8 cellular contexts compared by ENCODE assay signal in genomic region chr17:57892146-57892819, GRCh38. TPM values are rescaled to one million over a fixed set of nuclear protein-coding genes. Genes with fewer than 3 reads are reported as not detected.
DNase-seq lines count a peak whose midpoint lies in the region; ATAC-seq and TF ChIP-seq lines count a peak whose summit lies in the region.

No MANE protein-coding gene starts in this region.

- no peak overlapping the region for H2AFZ ChIP-seq in SK-N-SH (ENCODE audit: low read depth)

- peak overlapping the region; percentile 55 for H3K4me2 ChIP-seq in SK-N-SH

- CTCF ChIA-PET in SK-N-SH (lab: Yijun Ruan, JAX): interaction anchor here (0.8 to 8.6 kb wide), 37 partner anchors 9 to 413 kb away, joined by 3 to 162 read pairs (median 8); partner anchors contain the start of genes CUEDC1, MRPS23 and SRSF1
- CTCF ChIA-PET in activated naive CD4-positive, alpha-beta T cell treated with anti-CD3 and anti-CD28 coated beads, Interleukin-2, amount 10 ng/mL, durations not matched to agents 7 days and 5 days (lab: Charles Lee): interaction anchor here (0.7 to 3.8 kb wide), 24 partner anchors 9 to 192 kb away, joined by 3 to 26 read pairs (median 5); partner anchors contain the start of genes CUEDC1 and SRSF1

- H3F3A ChIP-seq in SK-N-SH (replicated peaks; ENCODE audit: insufficient read depth): peaks cover 53% of the 10 kb centered on the region

- peaks cover 54% of the 10 kb centered on the region for H3K27me3 Mint-ChIP-seq in activated naive CD4-positive, alpha-beta T cell treated with anti-CD3 and anti-CD28 coated beads, Interleukin-2, amount 10 ng/mL, durations not matched to agents 7 days and 5 days

- peak; percentile 86 for DNase-seq in GM10266 (ENCODE audit: extremely low spot score)
- DNase-seq in Kasumi-1 (lab: John Stamatoyannopoulos, UW): peak; percentile 75 to 82
- DNase-seq in SK-N-SH: peak; percentile 92
- peak; percentile 84 for DNase-seq in activated naive CD4-positive, alpha-beta T cell treated with anti-CD3 and anti-CD28 coated beads, Interleukin-2, amount 10 ng/mL, durations not matched to agents 7 days and 5 days
- peak; percentile 86 for DNase-seq in germinal center (ENCODE audit: low spot score)
- peak; percentile 76 for DNase-seq in omental fat pad (ENCODE audit: low spot score)
- DNase-seq in substantia nigra (lab: John Stamatoyannopoulos, UW): peak in 48 of 49 donors; percentile 26 to 87 (median 74)

- H3K4me3 Mint-ChIP-seq in activated naive CD4-positive, alpha-beta T cell treated with anti-CD3 and anti-CD28 coated beads, Interleukin-2, amount 10 ng/mL, durations not matched to agents 7 days and 5 days: no peak overlapping the region

- 40% methylated on average over 6 of the region's 6 CpGs for WGBS in SK-N-SH (ENCODE audit: low lambda C conversion rate)

- ATAC-seq in omental fat pad (ENCODE audit: low FRiP score) (no peak), GM18502 (IDR thresholded peaks at IDR 0.05; ENCODE audit: poor library complexity, unreplicated experiment) (no peak)

- peak overlapping the region in 1 of 2 experiments; percentile 21; a peak in 1 of 4 replicates for H3K4me3 ChIP-seq in SK-N-SH (ENCODE audit: low read depth in 2 of 2, low read length in 1 of 2)

- peak overlapping the region; percentile 64 for H3K9ac ChIP-seq in SK-N-SH

- peak overlapping the region; percentile 44 to 96 for H3K27ac ChIP-seq in SK-N-SH (ENCODE audit: low read depth in 2 of 2, low read length in 1 of 2)
- peak overlapping the region; percentile 96 for H3K27ac ChIP-seq in substantia nigra (ENCODE audit: low read depth, low read length, poor library complexity, severe bottlenecking)

- no peak for TF ChIP-seq EP300 in SK-N-SH (IDR thresholded peaks at IDR 0.05; ENCODE audit: borderline replicate concordance in 1 of 2, low read depth in 1 of 2, low read length in 1 of 2)

- H3K36me3 ChIP-seq in SK-N-SH (replicated peaks in 1 of 2; ENCODE audit: control insufficient read depth in 1 of 2, insufficient read depth in 2 of 2, low read length in 1 of 2): no peaks in the 10 kb centered on the region

- peaks cover 7% of the 10 kb centered on the region for H3K4me1 Mint-ChIP-seq in activated naive CD4-positive, alpha-beta T cell treated with anti-CD3 and anti-CD28 coated beads, Interleukin-2, amount 10 ng/mL, durations not matched to agents 7 days and 5 days

- POLR2A ChIA-PET in SK-N-SH (lab: Yijun Ruan, JAX): interaction anchor here (0.6 to 1.3 kb wide), 3 partner anchors 96 to 115 kb away, joined by 3 read pairs; partner anchors contain the start of genes SRSF1 and VEZF1

- H3K79me2 ChIP-seq in SK-N-SH (ENCODE audit: insufficient read depth): peaks cover 77% of the 10 kb centered on the region

- H4K20me1 ChIP-seq in SK-N-SH (ENCODE audit: insufficient read depth): no peaks in the 10 kb centered on the region

- H3K27ac Mint-ChIP-seq in activated naive CD4-positive, alpha-beta T cell treated with anti-CD3 and anti-CD28 coated beads, Interleukin-2, amount 10 ng/mL, durations not matched to agents 7 days and 5 days: no peak overlapping the region

- peaks cover 32 to 60% of the 10 kb centered on the region in 2 experiments for H3K4me1 ChIP-seq in SK-N-SH (ENCODE audit: control insufficient read depth in 1 of 2, insufficient read depth in 2 of 2, low read depth in 1 of 2, low read length in 1 of 2)

- H3K27me3 ChIP-seq in SK-N-SH (ENCODE audit: insufficient read depth): no peaks in the 10 kb centered on the region

- no peaks in the 10 kb centered on the region for H3K36me3 Mint-ChIP-seq in activated naive CD4-positive, alpha-beta T cell treated with anti-CD3 and anti-CD28 coated beads, Interleukin-2, amount 10 ng/mL, durations not matched to agents 7 days and 5 days

- H3K9me3 Mint-ChIP-seq in activated naive CD4-positive, alpha-beta T cell treated with anti-CD3 and anti-CD28 coated beads, Interleukin-2, amount 10 ng/mL, durations not matched to agents 7 days and 5 days: no peaks in the 10 kb centered on the region

- TF ChIP-seq CTCF in GM10266 (IDR thresholded peaks at IDR 0.05; ENCODE audit: control insufficient read depth, insufficient read depth, low read depth, missing control alignments) (peak; percentile 98), SK-N-SH (IDR thresholded peaks at IDR 0.05) (peak; percentile 100), omental fat pad (IDR thresholded peaks at IDR 0.05) (peak in 2 of 3 donors; percentile 71 to 74)

- H3K9me3 ChIP-seq in SK-N-SH: no peaks in the 10 kb centered on the region

- peak; percentile 91 for TF ChIP-seq RAD21 in SK-N-SH (IDR thresholded peaks at IDR 0.05; ENCODE audit: low read length)

- H3K9me2 ChIP-seq in SK-N-SH: no peaks in the 10 kb centered on the region

TF ChIP-seq in SK-N-SH, 30 proteins besides CTCF, POLR2A, EP300 and RAD21:
- TF ChIP-seq MXI1 (IDR thresholded peaks at IDR 0.05; ENCODE audit: low read depth, low read length) (0 out of 2 replicates have a peak, but pooled peaks have one; percentile 39), SMC3 (IDR thresholded peaks at IDR 0.05; ENCODE audit: low read depth, low read length) (peak; percentile 95), CHD2 (IDR thresholded peaks at IDR 0.05; ENCODE audit: low read length, partially characterized antibody) (peak; percentile 84), SIN3A (IDR thresholded peaks at IDR 0.05; ENCODE audit: borderline replicate concordance, low read depth, low read length) (0 out of 2 replicates have a peak, but pooled peaks have one; percentile 32), TAF1 (IDR thresholded peaks at IDR 0.05; ENCODE audit: borderline replicate concordance, low read depth, low read length) (peak; percentile 54; the same call in 1 of the 2 replicates), TEAD4 (IDR thresholded peaks at IDR 0.05; ENCODE audit: borderline replicate concordance, insufficient read depth) (peak; percentile 8; the same call in 1 of the 2 replicates), RXRA (IDR thresholded peaks at IDR 0.05; ENCODE audit: borderline replicate concordance, low read depth) (peak; percentile 28; the same call in 1 of the 2 replicates), POLR2AphosphoS5 (IDR thresholded peaks at IDR 0.05; ENCODE audit: low read depth, low read length) (0 out of 2 replicates have a peak, but pooled peaks have one; percentile 3), USF1 (IDR thresholded peaks at IDR 0.05; ENCODE audit: borderline replicate concordance, low read depth) (no peak), TCF12 (IDR thresholded peaks at IDR 0.05) (no peak), IRF3 (IDR thresholded peaks at IDR 0.05; ENCODE audit: low read depth, low read length) (no peak), USF2 (IDR thresholded peaks at IDR 0.05; ENCODE audit: borderline replicate concordance, low read depth, low read length) (peak; percentile 45; the same call in 1 of the 2 replicates), RCOR1 (IDR thresholded peaks at IDR 0.05; ENCODE audit: low read length) (peak; percentile 32; the same call in 1 of the 2 replicates), MEF2A (IDR thresholded peaks at IDR 0.05; ENCODE audit: borderline replicate concordance, low read depth) (no peak), ZBTB33 (IDR thresholded peaks at IDR 0.05; ENCODE audit: borderline replicate concordance, low read depth) (0 out of 2 replicates have a peak, but pooled peaks have one; percentile 11), NFIC (IDR thresholded peaks at IDR 0.05; ENCODE audit: borderline replicate concordance) (peak; percentile 52)

RNA-seq across cellular contexts. Expression of gene MRPS23, which starts 42.4 kb away (rescaled TPM):
- polyA plus RNA-seq in SK-N-SH (2012; rRNA removed): 105 and 108 TPM in 2 replicates
- polyA plus RNA-seq in SK-N-SH (2012; cell fraction: cytosol; rRNA removed): 115 and 118 TPM in 2 replicates
- 37.9 and 51.5 TPM in 2 replicates for polyA plus RNA-seq in SK-N-SH (2012; cell fraction: nucleus; rRNA removed)
- 10 to 100 TPM in 3 of 4 donors, 1 to 10 TPM in 1; 7.9 to 17.1 (median 15.2) TPM for total RNA-seq in omental fat pad
